ENCODE assay signal across 14 cellular contexts in genomic region chr4:111781611-111782010, GRCh38.
DNase-seq lines count a peak whose midpoint lies in the region; TF ChIP-seq lines count a peak whose summit lies in the region.
"Had no signal": no experiment of that assay in that cellular context is flagged by ENCODE, and none has a peak within 500 bp of the region (broad histone marks: within the 10 kb centered on the region; RNA-seq: fewer than 3 reads in every experiment).

No MANE protein-coding gene starts in this region.

- no peak overlapping the region for H2AFZ ChIP-seq in osteoblast (ENCODE audit: low read length)

- no peaks in the 10 kb centered on the region for H4K20me1 ChIP-seq in osteoblast (ENCODE audit: insufficient read depth, low read length)

- DNase-seq in Daoy (ENCODE audit: low read depth) = peak; percentile 21
- peak; percentile 68 for DNase-seq in NCI-H226
- peak; percentile 45 for DNase-seq in amniotic epithelial cell (ENCODE audit: low read depth)
- DNase-seq in islet precursor cell = peak; percentile 79
- no peak for DNase-seq in osteoblast (ENCODE audit: insufficient read length, low spot score, missing footprints)
- no peak for DNase-seq in NCI-H128 (lab: John Stamatoyannopoulos, UW; ENCODE audit: unreplicated experiment)
- no peak for DNase-seq in NK-92 treated with Interleukin-12 subunit alpha and Interleukin-12 subunit beta, amount 100 ng/mL, for 24 hours (lab: John Stamatoyannopoulos, UW)
- DNase-seq in COR-L47 (lab: John Stamatoyannopoulos, UW) = no peak
- DNase-seq: HCEC 1CT, NCI-H1048, NCI-H2107, NCI-H345, NCI-H526 treated with DMSO at 0.1 percent for 48 hours, SHP77 had no signal

- H3K4me1 ChIP-seq in osteoblast (ENCODE audit: insufficient read depth, low read length) = no peaks in the 10 kb centered on the region

- H3K9me3 ChIP-seq in osteoblast (ENCODE audit: low read depth, low read length) = no peaks in the 10 kb centered on the region

- no peak for TF ChIP-seq CTCF in osteoblast (IDR thresholded peaks at IDR 0.05; ENCODE audit: extremely low read depth, low read depth, low read length)

- no peaks in the 10 kb centered on the region for H3K36me3 ChIP-seq in osteoblast (ENCODE audit: insufficient read depth, low read length)

- H3K27ac ChIP-seq in osteoblast (ENCODE audit: low read depth, low read length) = no peak overlapping the region

- no peaks in the 10 kb centered on the region for H3K79me2 ChIP-seq in osteoblast (ENCODE audit: insufficient read depth, low read length)

- no peak overlapping the region for H3K4me2 ChIP-seq in osteoblast (ENCODE audit: insufficient read depth, low read length)

- H3K27me3 ChIP-seq in osteoblast (ENCODE audit: insufficient read depth, low read length) = no peaks in the 10 kb centered on the region

- H3K4me3 ChIP-seq in osteoblast (ENCODE audit: insufficient read depth, low read length) = no peak overlapping the region

Comparison
In these comparisons a context has a peak if more than half of its experiments do, and no peak if none do; other contexts are left out.
1. DNase-seq: peak in Daoy (single experiment), NCI-H226 (single experiment), amniotic epithelial cell (single experiment) and islet precursor cell (single experiment); none in osteoblast (single experiment), NCI-H128 (single experiment), NK-92 treated with Interleukin-12 subunit alpha and Interleukin-12 subunit beta, amount 100 ng/mL, for 24 hours (single experiment) and COR-L47 (single experiment).